ENCODE assay signal across 9 cellular contexts in the genomic region with DNA sequence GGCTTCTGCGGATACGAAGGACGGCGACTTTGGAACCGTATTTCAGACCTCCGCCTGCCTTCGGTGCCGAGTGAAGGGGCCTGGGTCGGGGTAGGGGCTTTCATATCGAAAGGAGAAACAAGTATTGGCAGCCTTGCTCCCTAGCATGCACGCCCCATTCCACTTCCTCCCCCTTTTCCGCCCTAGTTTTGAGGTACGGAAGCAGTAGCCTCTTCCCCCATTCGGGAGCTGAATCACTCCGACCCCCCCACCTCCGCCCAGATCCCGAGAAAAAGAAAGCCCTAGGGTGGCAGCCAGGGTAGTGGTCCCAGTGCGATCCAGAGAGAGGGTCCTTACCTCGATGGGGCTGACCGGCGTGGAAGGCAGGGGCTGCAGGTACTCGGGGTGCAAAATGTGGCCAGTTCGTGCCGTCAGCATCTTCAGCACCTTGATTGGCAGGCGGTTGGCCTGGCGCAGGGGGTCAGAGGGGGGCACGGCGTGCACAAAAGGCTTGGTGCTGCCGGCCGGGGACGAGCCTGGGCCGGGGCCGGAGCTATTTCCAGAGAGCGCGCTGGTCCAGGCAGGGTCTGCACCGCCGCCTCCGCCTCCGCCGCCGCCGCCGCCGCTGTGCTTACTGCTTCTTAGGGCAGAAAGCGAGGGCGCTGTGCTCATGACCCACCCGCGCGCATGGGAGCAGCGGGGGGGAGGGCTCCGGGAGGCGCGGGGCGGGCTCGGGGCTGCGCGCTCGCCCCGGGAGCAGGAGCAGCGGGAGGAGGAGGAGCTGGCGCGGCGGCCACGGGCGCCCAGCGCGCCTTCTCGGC. TPM values are rescaled to one million over a fixed set of nuclear protein-coding genes. Genes with fewer than 3 reads are reported as not detected.
DNase-seq lines count a peak whose midpoint lies in the region; ATAC-seq and TF ChIP-seq lines count a peak whose summit lies in the region.
"Had no signal": no experiment of that assay in that cellular context is flagged by ENCODE, and none has a peak within 500 bp of the region (broad histone marks: within the 10 kb centered on the region; RNA-seq: fewer than 3 reads in every experiment).

No MANE protein-coding gene starts in this region.

- TF ChIP-seq CTCF in foreskin fibroblast (IDR thresholded peaks at IDR 0.05; ENCODE audit: low read depth, low read length) (no peak), neutrophil (IDR thresholded peaks at IDR 0.05) (no peak)

- peaks cover 30% of the 10 kb centered on the region for H3K4me1 ChIP-seq in CD4-positive, alpha-beta memory T cell (ENCODE audit: insufficient read depth, low read length)
- H3K4me1 ChIP-seq in neutrophil (ENCODE audit: control insufficient read depth in 1 of 2, insufficient read depth in 1 of 2, low read depth in 1 of 2, low read length in 1 of 2): peaks cover 59 to 73% of the 10 kb centered on the region in 2 experiments

- DNase-seq in CD4-positive, alpha-beta memory T cell: no peak
- peak; percentile 11 for DNase-seq in HT1080 (ENCODE audit: low read depth)
- DNase-seq in activated CD4-positive, alpha-beta memory T cell treated with anti-CD3 and anti-CD28 coated beads for 36 hours: peak; percentile 30
- DNase-seq in foreskin fibroblast: peak; percentile 55 to 83
- DNase-seq in activated gamma-delta T cell treated with Interleukin-2 at 50 U/mL for 16 hours: no peak

- intact Hi-C loops in CD4-positive, alpha-beta memory T cell (cut with micrococcal nuclease): loop anchor here (5.0 kb wide), 2 partner anchors 506 to 636 kb away; no protein-coding TSS in a partner anchor
- intact Hi-C loops in activated CD4-positive, alpha-beta memory T cell treated with anti-CD3 and anti-CD28 coated beads for 36 hours (cut with micrococcal nuclease): loop anchor here (5.0 to 10.0 kb wide), 4 partner anchors 104 to 1146 kb away; no protein-coding TSS in a partner anchor

- POLR2A ChIA-PET in CD4-positive, alpha-beta memory T cell (lab: Charles Lee; ENCODE audit: partially characterized antibody): no interaction called here
- POLR2A ChIA-PET in activated CD4-positive, alpha-beta memory T cell treated with anti-CD3 and anti-CD28 coated beads for 36 hours (lab: Charles Lee): no interaction called here

- H3K27ac ChIP-seq in CD4-positive, alpha-beta memory T cell (ENCODE audit: low read depth, low read length): no peak overlapping the region
- no peak overlapping the region for H3K27ac ChIP-seq in neutrophil

- no peak overlapping the region for H3K27ac Mint-ChIP-seq in CD4-positive, alpha-beta memory T cell
- H3K27ac Mint-ChIP-seq in activated CD4-positive, alpha-beta memory T cell treated with anti-CD3 and anti-CD28 coated beads for 36 hours: no peak overlapping the region

- ATAC-seq in GM19035 (IDR thresholded peaks at IDR 0.05; ENCODE audit: unreplicated experiment): peak; percentile 21
- no peak for ATAC-seq in HG02884 (IDR thresholded peaks at IDR 0.05; ENCODE audit: unreplicated experiment)

- peaks cover 10 to 34% (median 23%) of the 10 kb centered on the region in 4 donors for H3K4me1 Mint-ChIP-seq in CD4-positive, alpha-beta memory T cell
- H3K4me1 Mint-ChIP-seq in activated CD4-positive, alpha-beta memory T cell treated with anti-CD3 and anti-CD28 coated beads for 36 hours (ENCODE audit: low read depth): peaks cover 24% of the 10 kb centered on the region

- peaks cover 25% of the 10 kb centered on the region for H3K27me3 ChIP-seq in CD4-positive, alpha-beta memory T cell (ENCODE audit: insufficient read depth, low read length)
- peaks cover 100% of the 10 kb centered on the region for H3K27me3 ChIP-seq in neutrophil

- peaks cover 0 to 3% of the 10 kb centered on the region in 2 donors for H3K36me3 Mint-ChIP-seq in CD4-positive, alpha-beta memory T cell
- H3K36me3 Mint-ChIP-seq in activated CD4-positive, alpha-beta memory T cell treated with anti-CD3 and anti-CD28 coated beads for 36 hours: no peaks in the 10 kb centered on the region

- no peaks in the 10 kb centered on the region for H3K36me3 ChIP-seq in CD4-positive, alpha-beta memory T cell (ENCODE audit: insufficient read depth, low read length)
- no peaks in the 10 kb centered on the region for H3K36me3 ChIP-seq in neutrophil

- peaks cover 0 to 4% (median 0%) of the 10 kb centered on the region in 8 donors for H3K9me3 Mint-ChIP-seq in CD4-positive, alpha-beta memory T cell
- H3K9me3 Mint-ChIP-seq in activated CD4-positive, alpha-beta memory T cell treated with anti-CD3 and anti-CD28 coated beads for 36 hours: no peaks in the 10 kb centered on the region

- CTCF ChIA-PET in CD4-positive, alpha-beta memory T cell (lab: Charles Lee; ENCODE audit: partially characterized antibody): no interaction called here
- CTCF ChIA-PET in activated CD4-positive, alpha-beta memory T cell treated with anti-CD3 and anti-CD28 coated beads for 36 hours (lab: Charles Lee): interaction anchor here (0.6 to 2.1 kb wide), 3 partner anchors 8 to 106 kb away, joined by 3 to 4 read pairs (median 3); no protein-coding TSS in a partner anchor

- H3K4me3 ChIP-seq in CD4-positive, alpha-beta memory T cell (ENCODE audit: low read length in 2 of 2): peak overlapping the region; percentile 36 to 66
- H3K4me3 ChIP-seq in foreskin fibroblast (ENCODE audit: low read depth in 1 of 2, low read length in 2 of 2) (peak overlapping the region; percentile 98 to 100), neutrophil (ENCODE audit: low read depth in 1 of 2, low read length in 1 of 2) (peak overlapping the region; percentile 70 to 74)

- peak overlapping the region; percentile 80 to 87 (median 84) for H3K4me3 Mint-ChIP-seq in CD4-positive, alpha-beta memory T cell
- peak overlapping the region; percentile 74 for H3K4me3 Mint-ChIP-seq in activated CD4-positive, alpha-beta memory T cell treated with anti-CD3 and anti-CD28 coated beads for 36 hours

- H3K9me3 ChIP-seq in CD4-positive, alpha-beta memory T cell (ENCODE audit: control insufficient read depth in 1 of 2, low read length in 2 of 2): no peaks in the 10 kb centered on the region
- H3K9me3 ChIP-seq in neutrophil: no peaks in the 10 kb centered on the region

- peaks cover 37 to 41% of the 10 kb centered on the region in 2 donors for H3K27me3 Mint-ChIP-seq in CD4-positive, alpha-beta memory T cell
- H3K27me3 Mint-ChIP-seq in activated CD4-positive, alpha-beta memory T cell treated with anti-CD3 and anti-CD28 coated beads for 36 hours: peaks cover 44% of the 10 kb centered on the region

RNA-seq across cellular contexts. Expression of a gene that starts 0.6 kb away (rescaled TPM):
- total RNA-seq in CD4-positive, alpha-beta memory T cell: under 1 TPM in 1 of 2 experiments, not detected in 1; 0.12 TPM
- not detected for polyA plus RNA-seq in CD4-positive, alpha-beta memory T cell
- total RNA-seq in HT1080 (2014; rRNA removed; shearing (Covaris generic)): 1.8 and 2.8 TPM in 2 replicates
- 4.8 and 6.7 TPM in 2 replicates for polyA plus RNA-seq in HT1080 (2015; cell fraction: cytosol; rRNA removed)
- 6.8 and 8.7 TPM in 2 replicates for polyA plus RNA-seq in HT1080 (2015; cell fraction: nucleus; rRNA removed)
- total RNA-seq in activated CD4-positive, alpha-beta memory T cell treated with anti-CD3 and anti-CD28 coated beads for 36 hours: under 1 TPM; 0.38 to 0.56 TPM

RNA-seq across cellular contexts. Expression of a gene that starts 30.5 kb away (rescaled TPM):
- total RNA-seq in CD4-positive, alpha-beta memory T cell: not detected
- polyA plus RNA-seq in CD4-positive, alpha-beta memory T cell: not detected
- not detected in 2 replicates for total RNA-seq in HT1080 (2014; rRNA removed; shearing (Covaris generic))
- polyA plus RNA-seq in HT1080 (2015; cell fraction: cytosol; rRNA removed): 1.1 and 1.4 TPM in 2 replicates
- 0.41 TPM in 1 of 2 replicates, not detected in the other for polyA plus RNA-seq in HT1080 (2015; cell fraction: nucleus; rRNA removed)
- total RNA-seq in activated CD4-positive, alpha-beta memory T cell treated with anti-CD3 and anti-CD28 coated beads for 36 hours: not detected
- total RNA-seq: activated CD8-positive, alpha-beta memory T cell treated with anti-CD3 and anti-CD28 coated beads for 36 hours had no signal

Comparison
In these comparisons a context has a peak if more than half of its experiments do, and no peak if none do; other contexts are left out.
1. DNase-seq: peak in HT1080 (single experiment), activated CD4-positive, alpha-beta memory T cell treated with anti-CD3 and anti-CD28 coated beads for 36 hours (single experiment) and foreskin fibroblast (2 of 2); none in CD4-positive, alpha-beta memory T cell (0 of 5) and activated gamma-delta T cell treated with Interleukin-2 at 50 U/mL for 16 hours (single experiment).
2. Peak in every context shown above with its lines, with median percentiles within 50 percentile points of each other: H3K4me3 ChIP-seq.